Comparison of ENCODE assay signal across 8 cellular contexts in genomic region chr19:2084993-2085720, GRCh38. TPM values are rescaled to one million over a fixed set of nuclear protein-coding genes. Genes with fewer than 3 reads are reported as not detected.
DNase-seq lines count a peak whose midpoint lies in the region; ATAC-seq and TF ChIP-seq lines count a peak whose summit lies in the region.

No MANE protein-coding gene starts in this region.

- H3K27me3 Mint-ChIP-seq in activated CD4-positive, alpha-beta T cell treated with anti-CD3 and anti-CD28 coated beads for 36 hours: no peaks in the 10 kb centered on the region
- H3K27me3 Mint-ChIP-seq in natural killer cell treated with Interleukin-12 subunit alpha and Interleukin-12 subunit beta and Interleukin-15 and Interleukin-18, amount 100 ng/mL, for 72 hours: no peaks in the 10 kb centered on the region

- H3K27me3 ChIP-seq in colonic mucosa: no peaks in the 10 kb centered on the region
- no peaks in the 10 kb centered on the region for H3K27me3 ChIP-seq in thyroid gland

- H3K9me3 Mint-ChIP-seq in activated CD4-positive, alpha-beta T cell treated with anti-CD3 and anti-CD28 coated beads for 36 hours (ENCODE audit: low read depth): no peaks in the 10 kb centered on the region
- no peaks in the 10 kb centered on the region for H3K9me3 Mint-ChIP-seq in natural killer cell treated with Interleukin-12 subunit alpha and Interleukin-12 subunit beta and Interleukin-15 and Interleukin-18, amount 100 ng/mL, for 72 hours

- 66 to 79% methylated on average over 23 to 28 of the region's 28 CpGs for WGBS in thyroid gland, 2 donors

- H3K36me3 ChIP-seq in colonic mucosa (peaks cover 1% of the 10 kb centered on the region), thyroid gland (no peaks in the 10 kb centered on the region)

- H3K9me3 ChIP-seq in colonic mucosa (no peaks in the 10 kb centered on the region), thyroid gland (no peaks in the 10 kb centered on the region)

- H3K27ac Mint-ChIP-seq in activated CD4-positive, alpha-beta T cell treated with anti-CD3 and anti-CD28 coated beads for 36 hours: peak overlapping the region; percentile 99
- peak overlapping the region; percentile 95 to 99 for H3K27ac Mint-ChIP-seq in natural killer cell treated with Interleukin-12 subunit alpha and Interleukin-12 subunit beta and Interleukin-15 and Interleukin-18, amount 100 ng/mL, for 72 hours

- DNase-seq in activated CD4-positive, alpha-beta T cell treated with anti-CD3 and anti-CD28 coated beads for 36 hours: peak; percentile 97
- DNase-seq in colonic mucosa (peak; percentile 73), thyroid gland (peak; percentile 46 to 58), globus pallidus (ENCODE audit: low spot score) (no peak)
- DNase-seq in natural killer cell treated with Interleukin-12 subunit alpha and Interleukin-12 subunit beta and Interleukin-15 and Interleukin-18, amount 100 ng/mL, for 72 hours (ENCODE audit: low spot score): peak; percentile 99

- peaks cover 1% of the 10 kb centered on the region for H3K4me1 ChIP-seq in colonic mucosa
- H3K4me1 ChIP-seq in thyroid gland: peaks cover 0 to 34% of the 10 kb centered on the region in 2 donors

- intact Hi-C loops in activated CD4-positive, alpha-beta T cell treated with anti-CD3 and anti-CD28 coated beads for 36 hours (cut with DNase I, micrococcal nuclease): loop anchor here (1.0 to 5.0 kb wide), 7 partner anchors 11 to 68 kb away; partner anchors contain the start of genes BTBD2 (in 2 of the 2), AP3D1 (in 1 of the 2), IZUMO4 (in 1 of the 2) and MKNK2 (in 1 of the 2)
- intact Hi-C loops in colonic mucosa (cut with DNase I): no loop called here
- intact Hi-C loops in thyroid gland (cut with DNase I): no loop called here

- ATAC-seq in GM18907 (IDR thresholded peaks at IDR 0.05; ENCODE audit: unreplicated experiment) (peak; percentile 33), HG03571 (IDR thresholded peaks at IDR 0.05; ENCODE audit: unreplicated experiment) (peak; percentile 40), HG03095 (IDR thresholded peaks at IDR 0.05; ENCODE audit: unreplicated experiment) (no peak)
- ATAC-seq in activated CD4-positive, alpha-beta T cell treated with anti-CD3 and anti-CD28 coated beads for 36 hours: peak; percentile 64
- peak; percentile 84 to 91 for ATAC-seq in natural killer cell treated with Interleukin-12 subunit alpha and Interleukin-12 subunit beta and Interleukin-15 and Interleukin-18, amount 100 ng/mL, for 72 hours

- TF ChIP-seq CTCF in colonic mucosa (IDR thresholded peaks at IDR 0.05): no peak
- no peak for TF ChIP-seq CTCF in thyroid gland (IDR thresholded peaks at IDR 0.05)

- no peak for TF ChIP-seq POLR2A in thyroid gland (IDR thresholded peaks at IDR 0.05)

- peak overlapping the region; percentile 96 for H3K4me3 Mint-ChIP-seq in activated CD4-positive, alpha-beta T cell treated with anti-CD3 and anti-CD28 coated beads for 36 hours
- peak overlapping the region; percentile 99 for H3K4me3 Mint-ChIP-seq in natural killer cell treated with Interleukin-12 subunit alpha and Interleukin-12 subunit beta and Interleukin-15 and Interleukin-18, amount 100 ng/mL, for 72 hours

- H3K36me3 Mint-ChIP-seq in activated CD4-positive, alpha-beta T cell treated with anti-CD3 and anti-CD28 coated beads for 36 hours (ENCODE audit: low read depth): peaks cover 59% of the 10 kb centered on the region
- H3K36me3 Mint-ChIP-seq in natural killer cell treated with Interleukin-12 subunit alpha and Interleukin-12 subunit beta and Interleukin-15 and Interleukin-18, amount 100 ng/mL, for 72 hours: peaks cover 12% of the 10 kb centered on the region

- CTCF ChIA-PET in activated CD4-positive, alpha-beta T cell treated with anti-CD3 and anti-CD28 coated beads for 36 hours (lab: Charles Lee): interaction anchor here (0.6 to 2.0 kb wide), 2 partner anchors 10 to 151 kb away, joined by 3 to 7 read pairs; no protein-coding TSS in a partner anchor

- peak overlapping the region; percentile 39 for H3K4me3 ChIP-seq in colonic mucosa
- H3K4me3 ChIP-seq in thyroid gland (replicated peaks in 1 of 3): no peak overlapping the region

- peak overlapping the region; percentile 55 to 60 for H3K9ac ChIP-seq in colonic mucosa (ENCODE audit: low read depth in 2 of 2, low read length in 2 of 2)

- H3K27ac ChIP-seq in colonic mucosa (peak overlapping the region; percentile 82), thyroid gland (peak overlapping the region in 1 of 3 donors; percentile 6)

- peaks cover 57% of the 10 kb centered on the region for H3K4me1 Mint-ChIP-seq in activated CD4-positive, alpha-beta T cell treated with anti-CD3 and anti-CD28 coated beads for 36 hours
- peaks cover 69 to 72% of the 10 kb centered on the region in 2 donors for H3K4me1 Mint-ChIP-seq in natural killer cell treated with Interleukin-12 subunit alpha and Interleukin-12 subunit beta and Interleukin-15 and Interleukin-18, amount 100 ng/mL, for 72 hours (ENCODE audit: low read depth in 2 of 2)

- POLR2A ChIA-PET in activated CD4-positive, alpha-beta T cell treated with anti-CD3 and anti-CD28 coated beads for 36 hours (lab: Charles Lee): interaction anchor here (0.9 kb wide), 1 partner anchor 80 kb away, joined by 3 read pairs; no protein-coding TSS in a partner anchor

RNA-seq across cellular contexts. Expression of gene MOB3A, which starts 11.0 kb away (rescaled TPM):
- 100 to 1,000 TPM; 148 to 156 TPM for total RNA-seq in activated CD4-positive, alpha-beta T cell treated with anti-CD3 and anti-CD28 coated beads for 36 hours
- total RNA-seq in colonic mucosa (10 to 100 TPM; 40.0 to 40.5 TPM), thyroid gland (10 to 100 TPM; 18.5 to 40.4 (median 26.6) TPM)
- 100 to 1,000 TPM; 180 to 212 TPM for total RNA-seq in natural killer cell treated with Interleukin-12 subunit alpha and Interleukin-12 subunit beta and Interleukin-15 and Interleukin-18, amount 100 ng/mL, for 72 hours

RNA-seq across cellular contexts. Expression of gene IZUMO4, which starts 11.6 kb away (rescaled TPM):
- total RNA-seq in activated CD4-positive, alpha-beta T cell treated with anti-CD3 and anti-CD28 coated beads for 36 hours: 10 to 100 TPM; 15.2 to 16.6 TPM
- 1 to 10 TPM; 2.1 to 4.5 TPM for total RNA-seq in colonic mucosa
- 1 to 10 TPM; 5.7 to 5.9 TPM for total RNA-seq in natural killer cell treated with Interleukin-12 subunit alpha and Interleukin-12 subunit beta and Interleukin-15 and Interleukin-18, amount 100 ng/mL, for 72 hours
- total RNA-seq in thyroid gland: 1 to 10 TPM; 1.1 to 4.2 (median 2.9) TPM

RNA-seq across cellular contexts. Expression of gene MKNK2, which starts 34.1 kb away (rescaled TPM):
- total RNA-seq in activated CD4-positive, alpha-beta T cell treated with anti-CD3 and anti-CD28 coated beads for 36 hours: 100 to 1,000 TPM; 139 to 155 TPM
- total RNA-seq in colonic mucosa (100 to 1,000 TPM; 358 to 589 TPM), thyroid gland (100 to 1,000 TPM; 106 to 161 (median 123) TPM)
- total RNA-seq in natural killer cell treated with Interleukin-12 subunit alpha and Interleukin-12 subunit beta and Interleukin-15 and Interleukin-18, amount 100 ng/mL, for 72 hours: 100 to 1,000 TPM; 303 to 308 TPM

Comparison
In these comparisons a context has a peak if more than half of its experiments do, and no peak if none do; other contexts are left out.
1. intact Hi-C loops: an anchor here in activated CD4-positive, alpha-beta T cell treated with anti-CD3 and anti-CD28 coated beads for 36 hours (1.0 to 5.0 kb wide); none called in colonic mucosa and thyroid gland.